Comparison of ENCODE assay signal across 1 cellular context in genomic region chr16:88854306-88855111, GRCh38.
TF ChIP-seq lines count a peak whose summit lies in the region.

No MANE protein-coding gene starts in this region.

TF ChIP-seq in HCT116, 20 proteins besides CTCF, POLR2A, EP300 and RAD21:
- 0 out of 2 replicates have a peak, but pooled peaks have one; percentile 24 for TF ChIP-seq POLR2AphosphoS5 (IDR thresholded peaks at IDR 0.05; ENCODE audit: low read depth, low read length)
- TF ChIP-seq, protein P1, sequence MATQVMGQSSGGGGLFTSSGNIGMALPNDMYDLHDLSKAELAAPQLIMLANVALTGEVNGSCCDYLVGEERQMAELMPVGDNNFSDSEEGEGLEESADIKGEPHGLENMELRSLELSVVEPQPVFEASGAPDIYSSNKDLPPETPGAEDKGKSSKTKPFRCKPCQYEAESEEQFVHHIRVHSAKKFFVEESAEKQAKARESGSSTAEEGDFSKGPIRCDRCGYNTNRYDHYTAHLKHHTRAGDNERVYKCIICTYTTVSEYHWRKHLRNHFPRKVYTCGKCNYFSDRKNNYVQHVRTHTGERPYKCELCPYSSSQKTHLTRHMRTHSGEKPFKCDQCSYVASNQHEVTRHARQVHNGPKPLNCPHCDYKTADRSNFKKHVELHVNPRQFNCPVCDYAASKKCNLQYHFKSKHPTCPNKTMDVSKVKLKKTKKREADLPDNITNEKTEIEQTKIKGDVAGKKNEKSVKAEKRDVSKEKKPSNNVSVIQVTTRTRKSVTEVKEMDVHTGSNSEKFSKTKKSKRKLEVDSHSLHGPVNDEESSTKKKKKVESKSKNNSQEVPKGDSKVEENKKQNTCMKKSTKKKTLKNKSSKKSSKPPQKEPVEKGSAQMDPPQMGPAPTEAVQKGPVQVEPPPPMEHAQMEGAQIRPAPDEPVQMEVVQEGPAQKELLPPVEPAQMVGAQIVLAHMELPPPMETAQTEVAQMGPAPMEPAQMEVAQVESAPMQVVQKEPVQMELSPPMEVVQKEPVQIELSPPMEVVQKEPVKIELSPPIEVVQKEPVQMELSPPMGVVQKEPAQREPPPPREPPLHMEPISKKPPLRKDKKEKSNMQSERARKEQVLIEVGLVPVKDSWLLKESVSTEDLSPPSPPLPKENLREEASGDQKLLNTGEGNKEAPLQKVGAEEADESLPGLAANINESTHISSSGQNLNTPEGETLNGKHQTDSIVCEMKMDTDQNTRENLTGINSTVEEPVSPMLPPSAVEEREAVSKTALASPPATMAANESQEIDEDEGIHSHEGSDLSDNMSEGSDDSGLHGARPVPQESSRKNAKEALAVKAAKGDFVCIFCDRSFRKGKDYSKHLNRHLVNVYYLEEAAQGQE (IDR thresholded peaks at IDR 0.05; ENCODE audit: low read depth) = no peak
- TF ChIP-seq EGR1 (IDR thresholded peaks at IDR 0.05; ENCODE audit: low read depth) = no peak
- TF ChIP-seq ELF1 (IDR thresholded peaks at IDR 0.05; ENCODE audit: borderline replicate concordance, low read depth) = no peak
- TF ChIP-seq CBX3 (IDR thresholded peaks at IDR 0.05; ENCODE audit: low read depth) = no peak
TF ChIP-seq in HCT116: peak in this region for 1.
